ENCODE assay signal across 17 cellular contexts in genomic region chr2:120669971-120670370, GRCh38.
DNase-seq lines count a peak whose midpoint lies in the region; ATAC-seq and TF ChIP-seq lines count a peak whose summit lies in the region.
"Had no signal": no experiment of that assay in that cellular context is flagged by ENCODE, and none has a peak within 500 bp of the region (broad histone marks: within the 10 kb centered on the region; RNA-seq: fewer than 3 reads in every experiment).

No MANE protein-coding gene starts in this region.

- no peaks in the 10 kb centered on the region for H3K4me1 Mint-ChIP-seq in Caco-2 (ENCODE audit: low read depth, unreplicated experiment)
- no peaks in the 10 kb centered on the region for H3K4me1 Mint-ChIP-seq in activated CD4-positive, alpha-beta memory T cell treated with anti-CD3 and anti-CD28 coated beads for 36 hours (ENCODE audit: low read depth)
- H3K4me1 Mint-ChIP-seq: CD8-positive, alpha-beta memory T cell had no signal

- peak overlapping the region; percentile 21; the same call in 1 of the 2 replicates for H3K4me2 ChIP-seq in MM.1S (ENCODE audit: low read depth, low read length)
- peak overlapping the region; percentile 31 for H3K4me2 ChIP-seq in hepatocyte
- H3K4me2 ChIP-seq: SK-N-SH had no signal

- H3K9me2 ChIP-seq in MM.1S (replicated peaks; ENCODE audit: insufficient read depth, low read length) (no peaks in the 10 kb centered on the region), hepatocyte (replicated peaks; ENCODE audit: insufficient read depth) (no peaks in the 10 kb centered on the region)
- H3K9me2 ChIP-seq: SK-N-SH had no signal

- H3K27me3 ChIP-seq in Caco-2 (replicated peaks; ENCODE audit: control insufficient read depth, insufficient read depth, low read length) (no peaks in the 10 kb centered on the region), MM.1S (replicated peaks; ENCODE audit: insufficient read depth, low read length) (peaks cover 27% of the 10 kb centered on the region), hepatocyte (no peaks in the 10 kb centered on the region), sigmoid colon (peaks cover 0 to 21% (median 17%) of the 10 kb centered on the region in 3 donors)

- no peaks in the 10 kb centered on the region for H3F3A ChIP-seq in MM.1S (ENCODE audit: insufficient read depth, low read length)

- DNase-seq in Caco-2 = no peak
- no peak for DNase-seq in MM.1S
- DNase-seq in hepatocyte (ENCODE audit: low spot score) = no peak
- peak; percentile 57 for DNase-seq in sigmoid colon
- no peak for DNase-seq in T-helper 2 cell
- no peak for DNase-seq in activated CD4-positive, alpha-beta memory T cell treated with anti-CD3 and anti-CD28 coated beads for 36 hours
- DNase-seq: CD8-positive, alpha-beta memory T cell; KG1; NCI-H1105; NCI-H446 treated with DMSO at 0.1 percent for 48 hours; NCI-H748 treated with DMSO at 0.1 percent for 48 hours had no signal

- H3K27ac ChIP-seq in MM.1S (ENCODE audit: low read length) (no peak overlapping the region), hepatocyte (no peak overlapping the region), sigmoid colon (no peak overlapping the region)
- H3K27ac ChIP-seq: HL-60 had no signal

- H3K4me1 ChIP-seq in Caco-2 = peaks cover 7% of the 10 kb centered on the region; the same call in 1 of the 2 replicates
- no peaks in the 10 kb centered on the region for H3K4me1 ChIP-seq in MM.1S (ENCODE audit: low read length)
- no peaks in the 10 kb centered on the region for H3K4me1 ChIP-seq in hepatocyte (ENCODE audit: insufficient read depth)
- no peaks in the 10 kb centered on the region for H3K4me1 ChIP-seq in sigmoid colon
- H3K4me1 ChIP-seq: HAP-1 had no signal

- intact Hi-C loops in Caco-2 (cut with micrococcal nuclease; ENCODE audit: unreplicated experiment) (no loop called here), sigmoid colon (cut with DNase I) (no loop called here)
- intact Hi-C loops in activated CD4-positive, alpha-beta memory T cell treated with anti-CD3 and anti-CD28 coated beads for 36 hours (cut with micrococcal nuclease) = no loop called here

- no peaks in the 10 kb centered on the region for H4K20me1 ChIP-seq in MM.1S (ENCODE audit: insufficient read depth, low read length)
- H4K20me1 ChIP-seq in hepatocyte (ENCODE audit: insufficient read depth, poor library complexity, severe bottlenecking) = no peaks in the 10 kb centered on the region

- H3K79me2 ChIP-seq in MM.1S (ENCODE audit: low read length) (no peaks in the 10 kb centered on the region), hepatocyte (no peaks in the 10 kb centered on the region)

- WGBS in hepatocyte (ENCODE audit: low lambda C conversion rate, missing lambda C conversion rate) = 84% methylated on average over 12 of the region's 12 CpGs
- 63 to 66% methylated on average over 12 of the region's 12 CpGs for WGBS in sigmoid colon, 2 donors

- H3K27ac Mint-ChIP-seq in Caco-2 (ENCODE audit: unreplicated experiment) = peak overlapping the region; percentile 56
- no peak overlapping the region for H3K27ac Mint-ChIP-seq in activated CD4-positive, alpha-beta memory T cell treated with anti-CD3 and anti-CD28 coated beads for 36 hours
- H3K27ac Mint-ChIP-seq: B cell; CD8-positive, alpha-beta memory T cell had no signal

- BruUV-seq in Caco-2 (replicated peaks; lab: Mats Ljungman, UMichigan) = no TSS peak

- no peak for TF ChIP-seq POLR2A in sigmoid colon (IDR thresholded peaks at IDR 0.05)

- H3K36me3 ChIP-seq in Caco-2 (ENCODE audit: control insufficient read depth, insufficient read depth, low read length) (no peaks in the 10 kb centered on the region), MM.1S (replicated peaks; ENCODE audit: insufficient read depth, low read length) (no peaks in the 10 kb centered on the region), hepatocyte (replicated peaks; ENCODE audit: insufficient read depth, low read depth) (no peaks in the 10 kb centered on the region), sigmoid colon (no peaks in the 10 kb centered on the region)
- H3K36me3 ChIP-seq: HAP-1 had no signal

- H3K9me3 Mint-ChIP-seq in Caco-2 (ENCODE audit: unreplicated experiment) = peaks cover 31% of the 10 kb centered on the region
- peaks cover 22% of the 10 kb centered on the region for H3K9me3 Mint-ChIP-seq in activated CD4-positive, alpha-beta memory T cell treated with anti-CD3 and anti-CD28 coated beads for 36 hours

- peaks cover 7% of the 10 kb centered on the region for H3K36me3 Mint-ChIP-seq in Caco-2 (ENCODE audit: insufficient read depth, unreplicated experiment)
- H3K36me3 Mint-ChIP-seq in activated CD4-positive, alpha-beta memory T cell treated with anti-CD3 and anti-CD28 coated beads for 36 hours = peaks cover 4% of the 10 kb centered on the region

- H3K4me3 Mint-ChIP-seq in Caco-2 (ENCODE audit: unreplicated experiment) = no peak overlapping the region
- H3K4me3 Mint-ChIP-seq in activated CD4-positive, alpha-beta memory T cell treated with anti-CD3 and anti-CD28 coated beads for 36 hours = no peak overlapping the region
- H3K4me3 Mint-ChIP-seq: B cell; CD8-positive, alpha-beta memory T cell had no signal

- POLR2A ChIA-PET in Caco-2 (lab: Charles Lee) = no interaction called here
- POLR2A ChIA-PET in activated CD4-positive, alpha-beta memory T cell treated with anti-CD3 and anti-CD28 coated beads for 36 hours (lab: Charles Lee) = no interaction called here

- H3K4me3 ChIP-seq in Caco-2 (ENCODE audit: low read depth, low read length) (no peak overlapping the region), MM.1S (ENCODE audit: low read length) (no peak overlapping the region), hepatocyte (no peak overlapping the region), sigmoid colon (no peak overlapping the region)
- H3K4me3 ChIP-seq: HAP-1 had no signal

- ATAC-seq in HG02571 (IDR thresholded peaks at IDR 0.05; ENCODE audit: unreplicated experiment) (no peak), HG02970 (IDR thresholded peaks at IDR 0.05; ENCODE audit: low FRiP score, unreplicated experiment) (no peak)

- no peak overlapping the region for H3K9ac ChIP-seq in MM.1S (ENCODE audit: low read length)
- H3K9ac ChIP-seq: SK-N-SH had no signal

- TF ChIP-seq EP300 in sigmoid colon (IDR thresholded peaks at IDR 0.05) = no peak

- CTCF ChIA-PET in Caco-2 (lab: Charles Lee) = interaction anchor here (1.5 kb wide), 1 partner anchor 26 kb away, joined by 4 read pairs; no protein-coding TSS in a partner anchor
- CTCF ChIA-PET in activated CD4-positive, alpha-beta memory T cell treated with anti-CD3 and anti-CD28 coated beads for 36 hours (lab: Charles Lee) = interaction anchor here (1.2 kb wide), 1 partner anchor 11 kb away, joined by 7 read pairs; no protein-coding TSS in a partner anchor

- H3K27me3 Mint-ChIP-seq in Caco-2 (ENCODE audit: insufficient read depth, unreplicated experiment) = no peaks in the 10 kb centered on the region
- H3K27me3 Mint-ChIP-seq in activated CD4-positive, alpha-beta memory T cell treated with anti-CD3 and anti-CD28 coated beads for 36 hours = peaks cover 21% of the 10 kb centered on the region

- no peak for TF ChIP-seq CTCF in Caco-2 (IDR thresholded peaks at IDR 0.05; ENCODE audit: insufficient read depth in 1 of 2, low read depth in 1 of 2, low read length in 1 of 2, severe bottlenecking in 1 of 2, unreplicated experiment in 1 of 2)
- TF ChIP-seq CTCF in MM.1S (IDR thresholded peaks at IDR 0.05; ENCODE audit: low read length) = no peak; the same call in 1 of the 2 replicates
- no peak for TF ChIP-seq CTCF in hepatocyte (IDR thresholded peaks at IDR 0.05; ENCODE audit: poor library complexity)
- no peak for TF ChIP-seq CTCF in sigmoid colon (IDR thresholded peaks at IDR 0.05)

- H2AFZ ChIP-seq in MM.1S (ENCODE audit: low read length) (no peak overlapping the region), hepatocyte (no peak overlapping the region)

- H3K9me3 ChIP-seq in Caco-2 = peaks cover 17% of the 10 kb centered on the region
- H3K9me3 ChIP-seq in MM.1S (replicated peaks; ENCODE audit: insufficient read depth, low read length) = no peaks in the 10 kb centered on the region
- peaks cover 8% of the 10 kb centered on the region for H3K9me3 ChIP-seq in hepatocyte (ENCODE audit: low read depth)
- H3K9me3 ChIP-seq in sigmoid colon = peaks cover 0 to 5% (median 0%) of the 10 kb centered on the region in 4 donors
- H3K9me3 ChIP-seq: HAP-1 had no signal
